In the genomic region with DNA sequence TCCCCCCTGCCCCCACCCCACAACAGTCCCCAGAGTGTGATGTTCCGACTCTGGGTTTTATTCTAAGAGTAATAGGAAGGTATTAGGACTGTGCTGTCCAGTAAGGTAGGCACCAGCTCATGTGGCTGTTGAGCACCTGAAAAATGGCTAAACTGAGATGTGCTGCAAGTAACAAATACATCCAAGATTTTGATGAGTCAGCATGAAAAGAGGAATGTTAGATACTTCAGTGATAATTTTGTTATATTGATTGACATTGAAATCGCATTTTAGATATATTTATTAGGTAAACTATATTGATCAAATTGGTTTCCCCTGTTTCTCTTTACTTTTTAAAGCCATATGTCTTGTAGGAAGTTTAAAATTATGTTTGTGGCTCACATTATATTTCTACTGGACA, we compare ENCODE assay signal across 30 cellular contexts.
"Had no signal": no experiment of that assay in that cellular context is flagged by ENCODE, and none has a peak within 500 bp of the region (broad histone marks: within the 10 kb centered on the region; RNA-seq: fewer than 3 reads in every experiment).

No MANE protein-coding gene starts in this region.

- ATAC-seq: natural killer cell; psoas muscle; right cardiac atrium; sciatic nerve; stimulated activated memory B cell treated with anti-CD40 and anti-IgM and Interleukin-4, amounts not matched to agents 10 μg/mL and 1 μg/mL and 100 μg/mL, for 72 hours; stimulated activated naive CD8-positive, alpha-beta T cell treated with anti-CD3 and anti-CD28 coated beads, Interleukin-15, Interleukin-2, amounts not matched to agents 100 U/mL and 50 U/mL, for 24 hours had no signal

- H3K4me3 ChIP-seq: neural progenitor cell, ovary, psoas muscle, skin epidermis, smooth muscle cell, spleen, stomach, thoracic aorta, thyroid gland, tibial nerve, upper lobe of left lung, vagina had no signal

- H3K27ac ChIP-seq: neural progenitor cell, ovary, parathyroid adenoma, psoas muscle, skin epidermis, spleen, stomach, thoracic aorta, thyroid gland, tibial nerve, upper lobe of left lung, vagina had no signal

- H3K27me3 Mint-ChIP-seq: progenitor cell of endocrine pancreas; stimulated activated memory B cell treated with anti-CD40 and anti-IgM and Interleukin-4, amounts not matched to agents 10 μg/mL and 1 μg/mL and 100 μg/mL, for 72 hours had no signal

- DNase-seq: natural killer cell; occipital lobe; ovary; posterior cingulate gyrus; psoas muscle; right cardiac atrium; spleen; stimulated activated CD4-positive, alpha-beta T cell treated with anti-CD3 and anti-CD28 coated beads, Interleukin-12 subunit alpha, Interleukin-12 subunit beta, amount 100 ng/mL, for 4 hours; stimulated activated CD4-positive, alpha-beta T cell treated with anti-CD3 and anti-CD28 coated beads, Interleukin-1b, Interleukin-23, amount 100 ng/mL, for 48 hours; stimulated activated CD4-positive, alpha-beta T cell treated with anti-CD3 and anti-CD28 coated beads, Interleukin-4, amount 100 ng/mL, for 1 hour; stimulated activated CD4-positive, alpha-beta T cell treated with anti-CD3 and anti-CD28 coated beads, Interleukin-4, amount 100 ng/mL, for 4 hours; stimulated activated CD8-positive, alpha-beta memory T cell treated with anti-CD3 and anti-CD28 coated beads, Interleukin-4, amount 100 ng/mL, for 48 hours; stimulated activated naive CD4-positive, alpha-beta T cell; stimulated activated naive CD8-positive, alpha-beta T cell treated with anti-CD3 and anti-CD28 coated beads, Interleukin-15, Interleukin-2, amounts not matched to agents 100 U/mL and 50 U/mL, for 24 hours; stomach; thyroid gland; trophoblast cell; upper lobe of left lung had no signal

- H3K27ac Mint-ChIP-seq: natural killer cell; nephron; neural progenitor cell; progenitor cell of endocrine pancreas; stimulated activated memory B cell treated with anti-CD40 and anti-IgM and Interleukin-4, amounts not matched to agents 10 μg/mL and 1 μg/mL and 100 μg/mL, for 72 hours had no signal

- H2AFZ ChIP-seq: parathyroid adenoma had no signal

- H3K4me1 Mint-ChIP-seq: natural killer cell; nephron; neural progenitor cell; stimulated activated memory B cell treated with anti-CD40 and anti-IgM and Interleukin-4, amounts not matched to agents 10 μg/mL and 1 μg/mL and 100 μg/mL, for 72 hours had no signal

- H3K4me2 ChIP-seq: neural progenitor cell, smooth muscle cell had no signal

- H3K36me3 ChIP-seq: neural progenitor cell, ovary, spleen, stomach, thoracic aorta, thyroid gland, tibial nerve, upper lobe of left lung, vagina had no signal

- H3K27me3 ChIP-seq: neural progenitor cell, ovary, spleen, stomach, thyroid gland, tibial nerve, upper lobe of left lung, vagina had no signal

- FAIRE-seq: urothelium cell line had no signal

- H3K79me2 ChIP-seq: parathyroid adenoma had no signal

- H3K4me1 ChIP-seq: parathyroid adenoma, psoas muscle, spleen, stomach, thyroid gland, tibial nerve, upper lobe of left lung, vagina had no signal

- H3K9me3 Mint-ChIP-seq: natural killer cell; stimulated activated memory B cell treated with anti-CD40 and anti-IgM and Interleukin-4, amounts not matched to agents 10 μg/mL and 1 μg/mL and 100 μg/mL, for 72 hours had no signal

- H3K4me3 Mint-ChIP-seq: natural killer cell; nephron; neural progenitor cell; stimulated activated memory B cell treated with anti-CD40 and anti-IgM and Interleukin-4, amounts not matched to agents 10 μg/mL and 1 μg/mL and 100 μg/mL, for 72 hours had no signal

- H3K9me3 ChIP-seq: ovary, thoracic aorta, thyroid gland, vagina had no signal

- H3K9ac ChIP-seq: neural progenitor cell, parathyroid adenoma had no signal

- H3K36me3 Mint-ChIP-seq: natural killer cell; neural progenitor cell; stimulated activated memory B cell treated with anti-CD40 and anti-IgM and Interleukin-4, amounts not matched to agents 10 μg/mL and 1 μg/mL and 100 μg/mL, for 72 hours had no signal
